In the genomic region with DNA sequence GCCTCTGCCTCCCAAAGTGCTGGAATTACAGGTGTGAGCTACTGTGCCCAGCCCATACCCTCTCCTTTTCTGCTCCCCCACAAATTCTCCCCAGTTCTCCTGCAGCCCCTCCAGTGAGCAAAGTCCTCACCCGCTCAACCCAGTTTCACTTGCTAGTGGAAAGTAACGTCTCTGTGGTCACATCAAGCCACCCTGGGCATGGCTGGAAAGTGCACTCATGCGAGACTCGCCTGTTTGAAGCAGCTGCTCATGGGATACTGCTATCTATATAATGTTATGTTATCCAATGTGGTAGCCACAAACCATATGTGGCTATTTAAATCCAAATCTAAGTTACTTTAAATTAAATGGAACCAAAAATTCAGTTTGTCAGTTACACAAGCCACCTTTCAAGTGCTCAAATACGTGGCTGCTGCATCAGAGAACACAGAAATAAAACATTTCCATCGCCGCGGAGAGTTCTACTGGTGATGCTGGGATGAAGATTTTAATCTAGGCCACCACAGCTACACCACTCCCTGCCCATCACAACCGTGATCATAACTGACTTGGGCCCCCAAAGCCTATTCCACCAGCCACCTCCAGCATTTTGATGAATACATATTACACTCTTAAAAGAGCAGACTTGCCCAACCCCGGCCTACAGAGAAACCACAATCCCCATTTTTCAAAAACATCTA, we compare ENCODE assay signal across 11 cellular contexts.
DNase-seq lines count a peak whose midpoint lies in the region; ATAC-seq, FAIRE-seq and TF ChIP-seq lines count a peak whose summit lies in the region.
"Had no signal": no experiment of that assay in that cellular context is flagged by ENCODE, and none has a peak within 500 bp of the region (broad histone marks: within the 10 kb centered on the region; RNA-seq: fewer than 3 reads in every experiment).

No MANE protein-coding gene starts in this region.

- peak overlapping the region; percentile 77 for H2AFZ ChIP-seq in OCI-LY7 (ENCODE audit: low read length)

- intact Hi-C loops in OCI-LY7 (cut with micrococcal nuclease; ENCODE audit: unreplicated experiment) (no loop called here), dorsolateral prefrontal cortex (cut with DNase I) (no loop called here)

- no TSS peak for BruUV-seq in OCI-LY7 (replicated peaks; lab: Mats Ljungman, UMichigan)

- H3K4me3 ChIP-seq in GM12865 (ENCODE audit: low read depth, low read length) (no peak overlapping the region), OCI-LY7 (ENCODE audit: low read depth, low read length, poor library complexity, severe bottlenecking) (no peak overlapping the region), dorsolateral prefrontal cortex (peak overlapping the region in 13 of 59 donors; percentile 11 to 51 (median 34)), skin epidermis (no peak overlapping the region)

- CTCF ChIA-PET in OCI-LY7 (lab: Charles Lee; ENCODE audit: unreplicated experiment), result no interaction called here

- DNase-seq in GM12865 (ENCODE audit: low read depth) (peak; percentile 64), OCI-LY7 (ENCODE audit: low spot score) (peak; percentile 16), dorsolateral prefrontal cortex (no peak), mesenteric fat pad (ENCODE audit: low spot score) (no peak), frontal cortex (ENCODE audit: low spot score in 2 of 2) (no peak)
- DNase-seq in activated effector memory CD4-positive, alpha-beta T cell treated with Interleukin-2 at 50 U/mL for 16 hours, result no peak
- DNase-seq: NCI-H2081 treated with DMSO at 0.1 percent for 48 hours; stimulated activated CD4-positive, alpha-beta T cell treated with anti-CD3 and anti-CD28 coated beads, Interleukin-2, amount 100 ng/mL, for 48 hours had no signal

- H4K20me1 ChIP-seq in OCI-LY7 (ENCODE audit: insufficient read depth, low read length), result no peaks in the 10 kb centered on the region

- no peaks in the 10 kb centered on the region for H3K9me3 ChIP-seq in OCI-LY7 (ENCODE audit: low read length)
- H3K9me3 ChIP-seq: esophagus muscularis mucosa had no signal

- POLR2A ChIA-PET in OCI-LY7 (lab: Charles Lee), result interaction anchor here (0.7 kb wide), 1 partner anchor 169 kb away, joined by 5 read pairs; no protein-coding TSS in a partner anchor

- H3K27me3 ChIP-seq in dorsolateral prefrontal cortex, result no peaks in the 10 kb centered on the region
- H3K27me3 ChIP-seq: esophagus muscularis mucosa had no signal

- H3K4me2 ChIP-seq in OCI-LY7 (ENCODE audit: low read length), result peak overlapping the region; percentile 25; the same call in 1 of the 2 replicates

- H3K36me3 ChIP-seq in OCI-LY7 (ENCODE audit: insufficient read depth, low read length), result no peaks in the 10 kb centered on the region
- H3K36me3 ChIP-seq: esophagus muscularis mucosa had no signal

- no peaks in the 10 kb centered on the region for H3K9me2 ChIP-seq in OCI-LY7 (ENCODE audit: insufficient read depth, low read length)

- FAIRE-seq in frontal cortex (lab: Jason Lieb, UNC), result no peak

- ATAC-seq in HG03442 (IDR thresholded peaks at IDR 0.05; ENCODE audit: unreplicated experiment), result no peak

- H3K4me1 ChIP-seq in OCI-LY7 (ENCODE audit: insufficient read depth, low read length, poor library complexity, severe bottlenecking), result peaks cover 5% of the 10 kb centered on the region

- H3K27ac ChIP-seq in OCI-LY7 (ENCODE audit: low read depth, low read length, poor library complexity, severe bottlenecking), result no peak overlapping the region
- H3K27ac ChIP-seq in dorsolateral prefrontal cortex, result peak overlapping the region in 55 of 59 donors; percentile 24 to 90 (median 76)
- H3K27ac ChIP-seq in skin epidermis, result peak overlapping the region in 13 of 21 experiments; percentile 2 to 85 (median 57)

- no peak for TF ChIP-seq CTCF in GM12865 (IDR thresholded peaks at IDR 0.05; ENCODE audit: insufficient read depth, low read depth, low read length, missing control alignments)
- no peak for TF ChIP-seq CTCF in OCI-LY7 (conservative IDR thresholded peaks at IDR 0.05; ENCODE audit: low read length)
- no peak for TF ChIP-seq CTCF in dorsolateral prefrontal cortex (IDR thresholded peaks at IDR 0.05 in 54 of 56, conservative IDR thresholded peaks at IDR 0.05 in 2 of 56; ENCODE audit: low read depth in 1 of 56, partially characterized antibody in 56 of 56)

- H3K79me2 ChIP-seq in OCI-LY7 (ENCODE audit: insufficient read depth, low read depth, low read length), result no peaks in the 10 kb centered on the region

Comparison
In these comparisons a context has a peak if more than half of its experiments do, and no peak if none do; other contexts are left out.
1. DNase-seq: peak in GM12865 (single experiment) and OCI-LY7 (single experiment); none in dorsolateral prefrontal cortex (0 of 10), activated effector memory CD4-positive, alpha-beta T cell treated with Interleukin-2 at 50 U/mL for 16 hours (single experiment), mesenteric fat pad (single experiment) and frontal cortex (0 of 2).